Comparison of ENCODE assay signal across 1 cellular context in the genomic region with DNA sequence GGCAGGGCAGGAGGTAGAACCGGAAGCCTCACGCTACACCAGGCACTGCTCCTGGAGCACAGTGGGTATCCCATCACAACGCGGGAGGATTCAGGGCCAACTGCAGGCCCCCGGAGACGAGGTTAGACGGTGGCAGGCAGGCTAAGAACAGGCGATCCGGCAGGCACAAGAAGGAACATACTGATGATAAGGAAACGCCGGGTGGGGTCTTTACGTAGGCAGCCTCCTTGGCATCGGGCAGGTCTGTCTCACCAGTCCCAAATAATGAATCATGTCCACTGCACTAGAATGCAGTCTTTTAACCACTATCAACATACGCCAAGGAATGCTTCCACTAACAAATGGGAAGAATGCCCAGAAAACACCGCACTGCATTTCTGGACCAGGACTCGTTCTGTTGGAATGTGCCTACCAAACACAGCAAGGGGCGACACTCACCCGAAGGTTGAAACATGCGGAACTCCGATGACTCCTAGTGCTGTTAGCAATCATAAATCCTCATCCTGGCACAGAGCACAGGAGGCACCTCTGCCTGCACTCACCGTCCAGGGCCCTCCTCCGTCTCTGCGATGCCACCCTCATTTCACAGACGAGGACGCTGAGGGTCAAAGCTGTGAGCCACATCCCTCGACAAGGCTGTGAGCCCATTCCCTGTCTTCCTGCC.
TF ChIP-seq lines count a peak whose summit lies in the region.

No MANE protein-coding gene starts in this region.

TF ChIP-seq in GM23338, 12 proteins besides CTCF, POLR2A, EP300 and RAD21 (continued from another document):
- TF ChIP-seq ZNF331 (CRISPR knock-in tag; IDR thresholded peaks at IDR 0.05; ENCODE audit: low read depth) (no peak), ZNF114 (CRISPR knock-in tag; IDR thresholded peaks at IDR 0.05) (no peak), CREB1 (CRISPR knock-in tag; IDR thresholded peaks at IDR 0.05; ENCODE audit: low read depth) (no peak)
- TF ChIP-seq, protein P1, sequence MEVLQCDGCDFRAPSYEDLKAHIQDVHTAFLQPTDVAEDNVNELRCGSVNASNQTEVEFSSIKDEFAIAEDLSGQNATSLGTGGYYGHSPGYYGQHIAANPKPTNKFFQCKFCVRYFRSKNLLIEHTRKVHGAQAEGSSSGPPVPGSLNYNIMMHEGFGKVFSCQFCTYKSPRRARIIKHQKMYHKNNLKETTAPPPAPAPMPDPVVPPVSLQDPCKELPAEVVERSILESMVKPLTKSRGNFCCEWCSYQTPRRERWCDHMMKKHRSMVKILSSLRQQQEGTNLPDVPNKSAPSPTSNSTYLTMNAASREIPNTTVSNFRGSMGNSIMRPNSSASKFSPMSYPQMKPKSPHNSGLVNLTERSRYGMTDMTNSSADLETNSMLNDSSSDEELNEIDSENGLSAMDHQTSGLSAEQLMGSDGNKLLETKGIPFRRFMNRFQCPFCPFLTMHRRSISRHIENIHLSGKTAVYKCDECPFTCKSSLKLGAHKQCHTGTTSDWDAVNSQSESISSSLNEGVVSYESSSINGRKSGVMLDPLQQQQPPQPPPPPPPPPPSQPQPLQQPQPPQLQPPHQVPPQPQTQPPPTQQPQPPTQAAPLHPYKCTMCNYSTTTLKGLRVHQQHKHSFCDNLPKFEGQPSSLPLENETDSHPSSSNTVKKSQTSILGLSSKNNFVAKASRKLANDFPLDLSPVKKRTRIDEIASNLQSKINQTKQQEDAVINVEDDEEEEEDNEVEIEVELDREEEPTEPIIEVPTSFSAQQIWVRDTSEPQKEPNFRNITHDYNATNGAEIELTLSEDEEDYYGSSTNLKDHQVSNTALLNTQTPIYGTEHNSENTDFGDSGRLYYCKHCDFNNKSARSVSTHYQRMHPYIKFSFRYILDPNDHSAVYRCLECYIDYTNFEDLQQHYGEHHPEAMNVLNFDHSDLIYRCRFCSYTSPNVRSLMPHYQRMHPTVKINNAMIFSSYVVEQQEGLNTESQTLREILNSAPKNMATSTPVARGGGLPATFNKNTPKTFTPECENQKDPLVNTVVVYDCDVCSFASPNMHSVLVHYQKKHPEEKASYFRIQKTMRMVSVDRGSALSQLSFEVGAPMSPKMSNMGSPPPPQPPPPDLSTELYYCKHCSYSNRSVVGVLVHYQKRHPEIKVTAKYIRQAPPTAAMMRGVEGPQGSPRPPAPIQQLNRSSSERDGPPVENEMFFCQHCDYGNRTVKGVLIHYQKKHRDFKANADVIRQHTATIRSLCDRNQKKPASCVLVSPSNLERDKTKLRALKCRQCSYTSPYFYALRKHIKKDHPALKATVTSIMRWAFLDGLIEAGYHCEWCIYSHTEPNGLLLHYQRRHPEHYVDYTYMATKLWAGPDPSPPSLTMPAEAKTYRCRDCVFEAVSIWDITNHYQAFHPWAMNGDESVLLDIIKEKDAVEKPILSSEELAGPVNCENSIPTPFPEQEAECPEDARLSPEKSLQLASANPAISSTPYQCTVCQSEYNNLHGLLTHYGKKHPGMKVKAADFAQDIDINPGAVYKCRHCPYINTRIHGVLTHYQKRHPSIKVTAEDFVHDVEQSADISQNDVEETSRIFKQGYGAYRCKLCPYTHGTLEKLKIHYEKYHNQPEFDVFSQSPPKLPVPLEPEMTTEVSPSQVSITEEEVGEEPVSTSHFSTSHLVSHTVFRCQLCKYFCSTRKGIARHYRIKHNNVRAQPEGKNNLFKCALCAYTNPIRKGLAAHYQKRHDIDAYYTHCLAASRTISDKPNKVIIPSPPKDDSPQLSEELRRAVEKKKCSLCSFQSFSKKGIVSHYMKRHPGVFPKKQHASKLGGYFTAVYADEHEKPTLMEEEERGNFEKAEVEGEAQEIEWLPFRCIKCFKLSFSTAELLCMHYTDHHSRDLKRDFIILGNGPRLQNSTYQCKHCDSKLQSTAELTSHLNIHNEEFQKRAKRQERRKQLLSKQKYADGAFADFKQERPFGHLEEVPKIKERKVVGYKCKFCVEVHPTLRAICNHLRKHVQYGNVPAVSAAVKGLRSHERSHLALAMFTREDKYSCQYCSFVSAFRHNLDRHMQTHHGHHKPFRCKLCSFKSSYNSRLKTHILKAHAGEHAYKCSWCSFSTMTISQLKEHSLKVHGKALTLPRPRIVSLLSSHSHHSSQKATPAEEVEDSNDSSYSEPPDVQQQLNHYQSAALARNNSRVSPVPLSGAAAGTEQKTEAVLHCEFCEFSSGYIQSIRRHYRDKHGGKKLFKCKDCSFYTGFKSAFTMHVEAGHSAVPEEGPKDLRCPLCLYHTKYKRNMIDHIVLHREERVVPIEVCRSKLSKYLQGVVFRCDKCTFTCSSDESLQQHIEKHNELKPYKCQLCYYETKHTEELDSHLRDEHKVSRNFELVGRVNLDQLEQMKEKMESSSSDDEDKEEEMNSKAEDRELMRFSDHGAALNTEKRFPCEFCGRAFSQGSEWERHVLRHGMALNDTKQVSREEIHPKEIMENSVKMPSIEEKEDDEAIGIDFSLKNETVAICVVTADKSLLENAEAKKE (CRISPR knock-in tag; IDR thresholded peaks at IDR 0.05) = no peak
- TF ChIP-seq, protein P2, sequence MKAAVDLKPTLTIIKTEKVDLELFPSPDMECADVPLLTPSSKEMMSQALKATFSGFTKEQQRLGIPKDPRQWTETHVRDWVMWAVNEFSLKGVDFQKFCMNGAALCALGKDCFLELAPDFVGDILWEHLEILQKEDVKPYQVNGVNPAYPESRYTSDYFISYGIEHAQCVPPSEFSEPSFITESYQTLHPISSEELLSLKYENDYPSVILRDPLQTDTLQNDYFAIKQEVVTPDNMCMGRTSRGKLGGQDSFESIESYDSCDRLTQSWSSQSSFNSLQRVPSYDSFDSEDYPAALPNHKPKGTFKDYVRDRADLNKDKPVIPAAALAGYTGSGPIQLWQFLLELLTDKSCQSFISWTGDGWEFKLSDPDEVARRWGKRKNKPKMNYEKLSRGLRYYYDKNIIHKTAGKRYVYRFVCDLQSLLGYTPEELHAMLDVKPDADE (IDR thresholded peaks at IDR 0.05) = no peak
